ENCODE assay signal across 26 cellular contexts in the genomic region with DNA sequence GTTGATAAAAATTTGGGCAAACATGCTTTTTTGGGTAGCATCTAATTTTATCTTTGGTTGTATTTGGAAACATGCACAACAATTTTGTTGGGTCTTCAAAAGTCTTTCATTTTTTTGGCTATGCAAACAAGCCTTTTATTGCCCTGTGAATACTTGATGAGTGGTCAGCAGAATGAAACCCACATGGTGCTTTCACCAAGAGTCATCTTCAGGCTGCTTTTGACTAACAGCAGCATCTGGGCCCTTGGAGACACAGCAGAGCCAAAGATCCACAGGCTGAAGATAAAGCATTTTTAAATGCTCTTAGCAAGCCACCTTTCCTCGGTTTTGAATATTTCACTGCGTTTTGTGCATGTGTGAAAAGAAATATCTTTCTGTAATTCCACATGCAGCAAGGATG.
"Had no signal": no experiment of that assay in that cellular context is flagged by ENCODE, and none has a peak within 500 bp of the region (broad histone marks: within the 10 kb centered on the region; RNA-seq: fewer than 3 reads in every experiment).

No MANE protein-coding gene starts in this region.

- H3K27me3 ChIP-seq: breast epithelium, esophagus muscularis mucosa, ovary, thyroid gland, upper lobe of left lung had no signal

- H3K4me3 ChIP-seq: breast epithelium, esophagus muscularis mucosa, ovary, thyroid gland, upper lobe of left lung had no signal

- H3K9me3 ChIP-seq: breast epithelium, esophagus muscularis mucosa, neutrophil, ovary, thyroid gland, upper lobe of left lung had no signal

- H3K27ac Mint-ChIP-seq: activated naive CD4-positive, alpha-beta T cell treated with anti-CD3 and anti-CD28 coated beads, Interleukin-2, amount 50 U/mL, for 72 hours; dendritic cell treated with granulocyte-macrophage colony-stimulating factor and Interleukin-4, amounts not matched to agents 40 ng/mL and 50 ng/mL, for 4 days; endodermal cell; progenitor cell of endocrine pancreas; stimulated activated memory B cell treated with anti-CD40 and anti-IgM and Interleukin-4, amounts not matched to agents 10 μg/mL and 1 μg/mL and 100 μg/mL, for 72 hours; stimulated activated naive CD8-positive, alpha-beta T cell treated with anti-CD3 and anti-CD28 coated beads, Interleukin-15, amount 100 ng/mL, for 72 hours had no signal

- DNase-seq: activated CD4-positive, alpha-beta T cell treated with anti-CD3 and anti-CD28 coated beads for 4 hours; activated CD4-positive, alpha-beta T cell treated with anti-CD3 and anti-CD28 coated beads, Interleukin-2, amount 50 U/mL, for 4 hours; activated CD4-positive, CD25-positive, alpha-beta regulatory T cell; activated naive CD4-positive, alpha-beta T cell; activated T-cell treated with anti-CD3 and anti-CD28 coated beads for 4 hours; activated T-cell treated with anti-CD3 and anti-CD28 coated beads, Interleukin-2, amount 50 U/mL, for 72 hours; central memory CD4-positive, alpha-beta T cell; endodermal cell; left cardiac atrium; left ventricle myocardium superior; nephron progenitor cell; ovary; stimulated activated CD4-positive, alpha-beta T cell treated with anti-CD3 and anti-CD28 coated beads, Interleukin-4, amount 100 ng/mL, for 24 hours; stimulated activated CD8-positive, alpha-beta memory T cell treated with anti-CD3 and anti-CD28 coated beads, Interleukin-4, amount 100 ng/mL, for 48 hours; stimulated activated naive CD8-positive, alpha-beta T cell treated with anti-CD3 and anti-CD28 coated beads, Interleukin-15, amount 100 ng/mL, for 72 hours; substantia nigra; thyroid gland; upper lobe of left lung had no signal

- H3K4me1 Mint-ChIP-seq: nephron progenitor cell; stimulated activated memory B cell treated with anti-CD40 and anti-IgM and Interleukin-4, amounts not matched to agents 10 μg/mL and 1 μg/mL and 100 μg/mL, for 72 hours had no signal

- H3K27me3 Mint-ChIP-seq: dendritic cell treated with granulocyte-macrophage colony-stimulating factor and Interleukin-4, amounts not matched to agents 40 ng/mL and 50 ng/mL, for 4 days; progenitor cell of endocrine pancreas; stimulated activated memory B cell treated with anti-CD40 and anti-IgM and Interleukin-4, amounts not matched to agents 10 μg/mL and 1 μg/mL and 100 μg/mL, for 72 hours; stimulated activated naive CD8-positive, alpha-beta T cell treated with anti-CD3 and anti-CD28 coated beads, Interleukin-15, amount 100 ng/mL, for 72 hours had no signal

- ATAC-seq: activated naive CD4-positive, alpha-beta T cell treated with anti-CD3 and anti-CD28 coated beads, Interleukin-2, amount 50 U/mL, for 72 hours; activated T-cell treated with anti-CD3 and anti-CD28 coated beads, Interleukin-2, amount 50 U/mL, for 72 hours; sciatic nerve; stimulated activated memory B cell treated with anti-CD40 and anti-IgM and Interleukin-4, amounts not matched to agents 10 μg/mL and 1 μg/mL and 100 μg/mL, for 72 hours; stimulated activated naive CD8-positive, alpha-beta T cell treated with anti-CD3 and anti-CD28 coated beads, Interleukin-15, amount 100 ng/mL, for 72 hours had no signal

- H3K4me1 ChIP-seq: breast epithelium, thyroid gland, upper lobe of left lung had no signal

- H3K4me3 Mint-ChIP-seq: activated T-cell treated with anti-CD3 and anti-CD28 coated beads, Interleukin-2, amount 50 U/mL, for 72 hours; dendritic cell treated with granulocyte-macrophage colony-stimulating factor and Interleukin-4, amounts not matched to agents 40 ng/mL and 50 ng/mL, for 4 days; endodermal cell; nephron progenitor cell; stimulated activated memory B cell treated with anti-CD40 and anti-IgM and Interleukin-4, amounts not matched to agents 10 μg/mL and 1 μg/mL and 100 μg/mL, for 72 hours; stimulated activated naive CD8-positive, alpha-beta T cell treated with anti-CD3 and anti-CD28 coated beads, Interleukin-15, amount 100 ng/mL, for 72 hours had no signal

- H3K36me3 Mint-ChIP-seq: activated naive CD4-positive, alpha-beta T cell treated with anti-CD3 and anti-CD28 coated beads, Interleukin-2, amount 50 U/mL, for 72 hours; stimulated activated memory B cell treated with anti-CD40 and anti-IgM and Interleukin-4, amounts not matched to agents 10 μg/mL and 1 μg/mL and 100 μg/mL, for 72 hours had no signal

- H3K36me3 ChIP-seq: breast epithelium, esophagus muscularis mucosa, neutrophil, ovary, thyroid gland, upper lobe of left lung had no signal

- H3K27ac ChIP-seq: breast epithelium, esophagus muscularis mucosa, neutrophil, thyroid gland, upper lobe of left lung had no signal

- H3K9me3 Mint-ChIP-seq: activated naive CD4-positive, alpha-beta T cell treated with anti-CD3 and anti-CD28 coated beads, Interleukin-2, amount 50 U/mL, for 72 hours; activated T-cell treated with anti-CD3 and anti-CD28 coated beads, Interleukin-2, amount 50 U/mL, for 72 hours; dendritic cell treated with granulocyte-macrophage colony-stimulating factor and Interleukin-4, amounts not matched to agents 40 ng/mL and 50 ng/mL, for 4 days; endodermal cell; nephron progenitor cell; stimulated activated memory B cell treated with anti-CD40 and anti-IgM and Interleukin-4, amounts not matched to agents 10 μg/mL and 1 μg/mL and 100 μg/mL, for 72 hours; stimulated activated naive CD8-positive, alpha-beta T cell treated with anti-CD3 and anti-CD28 coated beads, Interleukin-15, amount 100 ng/mL, for 72 hours had no signal
